ENCODE assay signal across 20 cellular contexts in the genomic region with DNA sequence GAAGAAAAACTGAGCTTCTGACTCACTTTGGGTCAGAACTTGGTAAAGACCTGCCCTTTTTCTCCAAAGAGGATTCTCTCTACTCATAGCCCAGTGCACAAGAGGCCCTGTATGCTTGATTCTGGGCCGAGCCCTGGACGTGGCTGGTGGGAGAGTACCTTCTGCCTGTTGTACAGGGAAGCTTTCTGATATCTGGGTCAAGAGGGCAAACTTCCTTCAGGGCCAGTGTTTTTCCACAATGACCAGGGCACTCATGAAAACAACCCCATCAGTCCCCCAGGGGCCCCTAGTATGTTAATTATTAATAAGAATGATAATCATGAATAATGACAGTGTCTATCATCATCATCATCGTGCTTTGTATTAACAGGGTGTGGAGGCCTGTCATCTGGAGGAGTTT.
DNase-seq lines count a peak whose midpoint lies in the region; ATAC-seq, FAIRE-seq and TF ChIP-seq lines count a peak whose summit lies in the region.
"Had no signal": no experiment of that assay in that cellular context is flagged by ENCODE, and none has a peak within 500 bp of the region (broad histone marks: within the 10 kb centered on the region; RNA-seq: fewer than 3 reads in every experiment).

No MANE protein-coding gene starts in this region.

- H3K9me3 ChIP-seq in HepG2 (ENCODE audit: low read length), result no peaks in the 10 kb centered on the region
- no peaks in the 10 kb centered on the region for H3K9me3 ChIP-seq in right lobe of liver
- H3K9me3 ChIP-seq: BE2C, BLaER1 had no signal

- peak; percentile 40 for FAIRE-seq in HepG2 (lab: Jason Lieb, UNC)
- FAIRE-seq: A204.1, D721Med, G401.6, GM12891, GM19239 had no signal

- POLR2A ChIA-PET in HepG2 (lab: Yijun Ruan, JAX), result no interaction called here

- intact Hi-C loops in HepG2 (cut with micrococcal nuclease; ENCODE audit: unreplicated experiment) (no loop called here), right lobe of liver (cut with DNase I) (no loop called here)

- H3K4me3 ChIP-seq in HepG2 (replicated peaks in 1 of 3; ENCODE audit: insufficient read depth in 1 of 3, low read depth in 2 of 3, low read length in 3 of 3) (no peak overlapping the region; a peak in 1 of 6 replicates), right lobe of liver (no peak overlapping the region)
- H3K4me3 ChIP-seq: BLaER1 had no signal

- TF ChIP-seq POLR2A in HepG2 (IDR thresholded peaks at IDR 0.05; ENCODE audit: insufficient read depth in 1 of 2, low read depth in 2 of 2, low read length in 2 of 2) (no peak), right lobe of liver (IDR thresholded peaks at IDR 0.05) (no peak)

- H3K27ac ChIP-seq in HepG2 (ENCODE audit: extremely low read length, insufficient read depth, low read length) (peak overlapping the region; percentile 65), right lobe of liver (no peak overlapping the region), VCaP (peak overlapping the region; percentile 29; the same call in 1 of the 2 replicates)
- H3K27ac ChIP-seq: BLaER1 had no signal

- CTCF ChIA-PET in HepG2 (lab: Yijun Ruan, JAX; ENCODE audit: low intra/inter-chr PET ratio, low total read pairs), result no interaction called here

- in situ Hi-C loops in HepG2 (cut with HindIII; ENCODE audit: extremely low pct_ligation_motif_present, low pct_unique_long_range_greater_than_20kb), result no loop called here

- H3K79me2 ChIP-seq in HepG2 (ENCODE audit: insufficient read depth, low read length), result no peaks in the 10 kb centered on the region

- TF ChIP-seq CTCF in HepG2 (CRISPR knock-in tag; IDR thresholded peaks at IDR 0.05) (no peak), right lobe of liver (IDR thresholded peaks at IDR 0.05) (no peak), VCaP (conservative IDR thresholded peaks at IDR 0.05) (no peak)

- peak overlapping the region; percentile 29 for H3K9ac ChIP-seq in HepG2 (ENCODE audit: insufficient read depth, low read depth, low read length)
- H3K9ac ChIP-seq: BLaER1 had no signal

- DNase-seq in HepG2 (ENCODE audit: low spot score) (peak; percentile 68), right lobe of liver (no peak), NCI-H1417 (lab: John Stamatoyannopoulos, UW) (no peak)
- DNase-seq: 8988T; ACHN; BE2C; C1 segment of cervical spinal cord; CD4-positive, alpha-beta memory T cell; CD4-positive, CD25-positive, alpha-beta regulatory T cell; CD8-positive, alpha-beta memory T cell; COR-L47; GF-D8 had no signal

- TF ChIP-seq RAD21 in HepG2 (CRISPR knock-in tag; IDR thresholded peaks at IDR 0.05), result no peak

- H2AFZ ChIP-seq in HepG2 (ENCODE audit: low read length), result no peak overlapping the region

- TF ChIP-seq EP300 in HepG2 (IDR thresholded peaks at IDR 0.05; ENCODE audit: low read depth in 2 of 2, low read length in 2 of 2) (peak in 1 of 2 experiments; percentile 75; a peak in 1 of 4 replicates), HepG2 (CRISPR knock-in tag; IDR thresholded peaks at IDR 0.05; ENCODE audit: borderline replicate concordance) (no peak)

- no TSS peak for BruUV-seq in HepG2 (replicated peaks; lab: Mats Ljungman, UMichigan)

- WGBS in HepG2 (ENCODE audit: low lambda C conversion rate), result 37% methylated on average over 3 of the region's 3 CpGs
- 80% methylated on average over 1 of the region's 3 CpGs for WGBS in right lobe of liver (ENCODE audit: insufficient coverage, low coverage, low lambda C conversion rate, missing lambda C conversion rate)

- peak overlapping the region; percentile 45 for H3K4me2 ChIP-seq in HepG2 (ENCODE audit: low read depth, low read length)
- H3K4me2 ChIP-seq: BLaER1 had no signal

- no peaks in the 10 kb centered on the region for H4K20me1 ChIP-seq in HepG2 (ENCODE audit: insufficient read depth, low read length)
- H4K20me1 ChIP-seq: BLaER1 had no signal

- ATAC-seq in HepG2 (peak; percentile 87), right lobe of liver (no peak), HG03571 (IDR thresholded peaks at IDR 0.05; ENCODE audit: unreplicated experiment) (no peak)

- H3K4me1 ChIP-seq in HepG2 (ENCODE audit: insufficient read depth, low read length) (peaks cover 26% of the 10 kb centered on the region), right lobe of liver (no peaks in the 10 kb centered on the region)
- H3K4me1 ChIP-seq: BE2C had no signal

- H3K36me3 ChIP-seq in HepG2 (replicated peaks in 1 of 2; ENCODE audit: control insufficient read depth in 1 of 2, insufficient read depth in 2 of 2, low read length in 2 of 2) (peaks cover 0 to 23% of the 10 kb centered on the region in 2 experiments; a peak in 4 of 5 replicates), right lobe of liver (no peaks in the 10 kb centered on the region)
- H3K36me3 ChIP-seq: BE2C, BLaER1 had no signal

- H3K27me3 ChIP-seq in HepG2 (ENCODE audit: control insufficient read depth in 1 of 2, insufficient read depth in 2 of 2, low read length in 2 of 2) (no peaks in the 10 kb centered on the region), right lobe of liver (no peaks in the 10 kb centered on the region)
- H3K27me3 ChIP-seq: BE2C, BLaER1 had no signal

TF ChIP-seq in HepG2, 621 proteins besides CTCF, POLR2A, EP300 and RAD21 (continues in another document):
- TF ChIP-seq ZNF777 (CRISPR knock-in tag; IDR thresholded peaks at IDR 0.05) (0 out of 2 replicates have a peak, but pooled peaks have one; percentile 37), ZNF232 (CRISPR knock-in tag; IDR thresholded peaks at IDR 0.05; ENCODE audit: borderline replicate concordance) (0 out of 2 replicates have a peak, but pooled peaks have one; percentile 40), MAF1 (CRISPR knock-in tag; IDR thresholded peaks at IDR 0.05; ENCODE audit: borderline replicate concordance) (peak; percentile 13; the same call in 1 of the 2 replicates), DZIP1 (CRISPR knock-in tag; IDR thresholded peaks at IDR 0.05) (no peak), IRF2 (CRISPR knock-in tag; IDR thresholded peaks at IDR 0.05) (no peak), HNF1A (IDR thresholded peaks at IDR 0.05; ENCODE audit: low read depth) (peak; percentile 66; the same call in 1 of the 2 replicates), HNF1A (CRISPR knock-in tag; IDR thresholded peaks at IDR 0.05; ENCODE audit: borderline replicate concordance) (peak; percentile 83; the same call in 1 of the 2 replicates), ZNF761 (CRISPR knock-in tag; conservative IDR thresholded peaks at IDR 0.05) (no peak), MTA3 (CRISPR knock-in tag; IDR thresholded peaks at IDR 0.05) (no peak), ZFY (CRISPR knock-in tag; IDR thresholded peaks at IDR 0.05) (peak; percentile 59)

Comparison
In these comparisons a context has a peak if more than half of its experiments do, and no peak if none do; other contexts are left out.
1. H3K27ac ChIP-seq: peak in HepG2 (single experiment) and VCaP (single experiment); none in right lobe of liver (0 of 3).